ENCODE assay signal across 11 cellular contexts in genomic region chr7:39357648-39358047, GRCh38.
A peak's percentile ranks its signal among the peaks of the same experiment; 100 is the strongest.
DNase-seq lines count a peak whose midpoint lies in the region; ATAC-seq, FAIRE-seq and TF ChIP-seq lines count a peak whose summit lies in the region.
"Had no signal": no experiment of that assay in that cellular context is flagged by ENCODE, and none has a peak within 500 bp of the region (broad histone marks: within the 10 kb centered on the region; RNA-seq: fewer than 3 reads in every experiment).

No MANE protein-coding gene starts in this region.

- no peak overlapping the region for H3K4me3 ChIP-seq in kidney (ENCODE audit: low read length in 2 of 2)
- H3K4me3 ChIP-seq in Peyer's patch = no peak overlapping the region

- TF ChIP-seq POLR2A in Peyer's patch (IDR thresholded peaks at IDR 0.05) = no peak

- H3K27me3 ChIP-seq in foreskin keratinocyte (peaks cover 2% of the 10 kb centered on the region), Peyer's patch (no peaks in the 10 kb centered on the region)

- ATAC-seq in foreskin keratinocyte = no peak
- no peak for ATAC-seq in GM18873 (IDR thresholded peaks at IDR 0.05; ENCODE audit: low FRiP score, unreplicated experiment)

- peak; percentile 15; the same call in 1 of the 2 replicates for TF ChIP-seq CTCF in AG09319 (IDR thresholded peaks at IDR 0.05; ENCODE audit: low read depth, low read length)
- TF ChIP-seq CTCF in GM10266 (IDR thresholded peaks at IDR 0.05; ENCODE audit: control insufficient read depth, insufficient read depth, low read depth, missing control alignments) = peak; percentile 6
- peak; percentile 32 for TF ChIP-seq CTCF in foreskin keratinocyte (conservative IDR thresholded peaks at IDR 0.05)
- no peak for TF ChIP-seq CTCF in kidney (IDR thresholded peaks at IDR 0.05; ENCODE audit: borderline replicate concordance, extremely low read depth, insufficient read depth)
- TF ChIP-seq CTCF in Peyer's patch (IDR thresholded peaks at IDR 0.05) = peak in 1 of 6 experiments; percentile 3

- H3K9ac ChIP-seq in kidney (ENCODE audit: low read length in 2 of 2) = no peak overlapping the region

- H3K4me1 ChIP-seq in foreskin keratinocyte (no peaks in the 10 kb centered on the region), kidney (ENCODE audit: control insufficient read depth in 1 of 2, insufficient read depth in 1 of 2, low read depth in 1 of 2, low read length in 2 of 2) (peaks cover 0 to 3% of the 10 kb centered on the region in 2 donors), Peyer's patch (no peaks in the 10 kb centered on the region)

- DNase-seq in AG09319 (ENCODE audit: extremely low read depth, low read depth) (no peak), GM10266 (ENCODE audit: extremely low spot score) (no peak), OCI-M1 (lab: John Stamatoyannopoulos, UW) (peak; percentile 5), foreskin keratinocyte (no peak), kidney (no peak), NCI-H2227 (lab: John Stamatoyannopoulos, UW; ENCODE audit: unreplicated experiment) (no peak), Peyer's patch (no peak)
- DNase-seq: activated T-cell treated with anti-CD3 and anti-CD28 coated beads for 4 hours; stimulated activated CD4-positive, alpha-beta T cell treated with anti-CD3 and anti-CD28 coated beads, Interleukin-12 subunit alpha, Interleukin-12 subunit beta, amount 100 ng/mL, for 4 hours; stimulated activated naive CD4-positive, alpha-beta T cell had no signal

- H3K36me3 ChIP-seq in kidney (ENCODE audit: control insufficient read depth in 1 of 2, insufficient read depth in 2 of 2, low read length in 2 of 2) (no peaks in the 10 kb centered on the region), Peyer's patch (no peaks in the 10 kb centered on the region)

- no peak for FAIRE-seq in kidney (lab: Jason Lieb, UNC)

- no peaks in the 10 kb centered on the region for H3K9me3 ChIP-seq in kidney (ENCODE audit: control insufficient read depth in 1 of 2, low read length in 2 of 2)
- no peaks in the 10 kb centered on the region for H3K9me3 ChIP-seq in Peyer's patch

- intact Hi-C loops in kidney (cut with DNase I) = no loop called here

- H3K27ac ChIP-seq in foreskin keratinocyte = no peak overlapping the region
- no peak overlapping the region for H3K27ac ChIP-seq in kidney (ENCODE audit: low read depth in 2 of 2, low read length in 2 of 2)
- H3K27ac ChIP-seq in Peyer's patch = no peak overlapping the region
